Comparison of ENCODE assay signal across 18 cellular contexts in the genomic region with DNA sequence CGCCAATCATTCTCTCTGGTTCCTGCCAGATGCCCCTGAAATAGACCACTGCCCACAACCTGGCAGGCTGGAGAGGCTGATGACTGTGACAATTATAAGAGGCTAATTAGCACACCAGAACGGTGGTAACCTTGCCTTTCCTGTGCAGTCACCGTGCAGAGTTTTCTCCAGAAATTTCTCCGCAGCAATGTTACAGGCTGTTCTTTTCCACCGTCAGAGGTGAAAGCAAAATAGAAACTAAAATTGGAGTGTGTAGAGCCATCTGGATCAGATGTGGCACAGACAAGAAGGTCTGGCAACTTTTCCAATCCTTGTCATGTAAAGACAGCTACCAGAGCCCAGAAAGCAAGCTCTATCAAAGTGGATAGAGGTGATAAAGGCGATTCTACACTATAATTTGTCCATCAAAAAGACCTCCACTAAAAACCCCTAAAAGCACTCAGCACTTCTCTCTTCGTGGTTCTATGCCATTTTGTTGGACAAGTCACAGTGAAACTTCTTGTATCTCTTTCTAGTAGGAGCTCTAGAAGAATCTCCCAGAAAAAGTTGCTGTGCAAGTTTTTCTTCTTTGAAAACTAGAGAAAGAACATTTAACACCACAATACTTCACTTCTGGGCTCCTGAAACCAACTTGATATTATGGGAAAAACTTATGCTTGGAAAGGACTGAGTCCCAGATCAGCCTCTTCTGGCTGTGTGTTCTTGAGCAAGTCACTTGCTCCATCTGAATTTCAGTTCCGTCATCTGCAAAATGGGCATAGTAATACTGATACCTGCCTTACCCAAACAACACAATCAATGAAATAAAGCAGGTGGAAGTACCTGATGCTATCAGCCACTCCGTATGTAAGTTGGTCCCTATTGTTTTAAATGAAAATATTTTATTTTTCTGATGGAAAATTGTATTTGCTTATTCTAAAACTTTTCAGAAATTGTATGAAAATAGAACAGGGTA.
DNase-seq lines count a peak whose midpoint lies in the region; ATAC-seq and TF ChIP-seq lines count a peak whose summit lies in the region.
"Had no signal": no experiment of that assay in that cellular context is flagged by ENCODE, and none has a peak within 500 bp of the region (broad histone marks: within the 10 kb centered on the region; RNA-seq: fewer than 3 reads in every experiment).

No MANE protein-coding gene starts in this region.

- no peak for ATAC-seq in GM19455 (IDR thresholded peaks at IDR 0.05; ENCODE audit: unreplicated experiment)
- ATAC-seq: K562 had no signal

- no peak for TF ChIP-seq EP300 in sigmoid colon (IDR thresholded peaks at IDR 0.05)

- 75 to 81% methylated on average over 9 of the region's 9 CpGs for WGBS in sigmoid colon, 2 donors

- peak; percentile 50 for DNase-seq in G401 (ENCODE audit: low spot score)
- DNase-seq in MG63 = no peak
- DNase-seq in sigmoid colon = no peak
- no peak for DNase-seq in activated CD4-positive, alpha-beta T cell treated with anti-CD3 and anti-CD28 coated beads for 4 hours
- DNase-seq in NCI-H146 (lab: John Stamatoyannopoulos, UW) = no peak
- DNase-seq: ACHN; AML-193; Caco-2; CD4-positive, CD25-positive, alpha-beta regulatory T cell; DMS53; MV-4-11; NCI-H1436; NCI-H2081 treated with DMSO at 0.1 percent for 48 hours; NCI-H2227 treated with DMSO at 0.1 percent for 48 hours had no signal

- H3K36me3 ChIP-seq in MG63 = no peaks in the 10 kb centered on the region
- no peaks in the 10 kb centered on the region for H3K36me3 ChIP-seq in sigmoid colon
- H3K36me3 ChIP-seq: SJSA1 had no signal

- H3K4me3 ChIP-seq in MG63 (0 out of 2 replicates have a peak overlapping the region, but pooled peaks have one; percentile 9), sigmoid colon (peak overlapping the region in 3 of 4 donors; percentile 3 to 11 (median 8))
- H3K4me3 ChIP-seq: K562, SJSA1 had no signal

- peaks cover 0 to 20% (median 3%) of the 10 kb centered on the region in 4 donors for H3K4me1 ChIP-seq in sigmoid colon
- H3K4me1 ChIP-seq: Caco-2, SJSA1 had no signal

- H3K9me3 ChIP-seq in MG63 (no peaks in the 10 kb centered on the region), sigmoid colon (peaks cover 0 to 10% (median 3%) of the 10 kb centered on the region in 4 donors)

- in situ Hi-C loops in G401 (cut with HindIII; ENCODE audit: low sequenced_read_pairs) = no loop called here

- no peak for TF ChIP-seq POLR2A in sigmoid colon (IDR thresholded peaks at IDR 0.05)

- H3K27me3 ChIP-seq in MG63 (no peaks in the 10 kb centered on the region), sigmoid colon (no peaks in the 10 kb centered on the region)
- H3K27me3 ChIP-seq: SJSA1 had no signal

- intact Hi-C loops in sigmoid colon (cut with DNase I) = no loop called here

- H3K27ac ChIP-seq in angular gyrus (ENCODE audit: low read depth, low read length) (peak overlapping the region; percentile 53), sigmoid colon (peak overlapping the region in 2 of 4 donors; percentile 3 to 55)
- H3K27ac ChIP-seq: SJSA1 had no signal

- TF ChIP-seq CTCF in sigmoid colon (IDR thresholded peaks at IDR 0.05) = no peak
